Comparison of ENCODE assay signal across 10 cellular contexts in genomic region chr7:23247101-23247601, GRCh38. TPM values are rescaled to one million over a fixed set of nuclear protein-coding genes. Genes with fewer than 3 reads are reported as not detected.
DNase-seq lines count a peak whose midpoint lies in the region; ATAC-seq and TF ChIP-seq lines count a peak whose summit lies in the region.
"Had no signal": no experiment of that assay in that cellular context is flagged by ENCODE, and none has a peak within 500 bp of the region (broad histone marks: within the 10 kb centered on the region; RNA-seq: fewer than 3 reads in every experiment).

No MANE protein-coding gene starts in this region.

- TF ChIP-seq POLR2A in NB4 (IDR thresholded peaks at IDR 0.05; ENCODE audit: extremely low read depth, insufficient read length) (no peak), testis (IDR thresholded peaks at IDR 0.05) (no peak)

- intact Hi-C loops in lower lobe of right lung (cut with DNase I) (no loop called here), testis (cut with DNase I; ENCODE audit: low total_unique reads) (no loop called here)

- H3K4me3 ChIP-seq in NB4 (ENCODE audit: low read depth, low read length), result peak overlapping the region; percentile 54
- peak overlapping the region; percentile 51 for H3K4me3 ChIP-seq in epithelial cell of proximal tubule (ENCODE audit: low read depth, low read length)
- H3K4me3 ChIP-seq in lower lobe of right lung, result peak overlapping the region; percentile 53
- H3K4me3 ChIP-seq in testis, result peak overlapping the region; percentile 43 to 61

- TF ChIP-seq CTCF in NB4 (IDR thresholded peaks at IDR 0.05; ENCODE audit: low read depth, low read length) (no peak), epithelial cell of proximal tubule (conservative IDR thresholded peaks at IDR 0.05; ENCODE audit: low read depth, low read length) (no peak), lower lobe of right lung (IDR thresholded peaks at IDR 0.05) (no peak), testis (IDR thresholded peaks at IDR 0.05) (no peak)

- H3K4me1 ChIP-seq in lower lobe of right lung, result no peaks in the 10 kb centered on the region
- no peaks in the 10 kb centered on the region for H3K4me1 ChIP-seq in testis

- H3K27ac ChIP-seq in lower lobe of right lung (peak overlapping the region; percentile 74), testis (peak overlapping the region; percentile 47 to 68)
- H3K27ac ChIP-seq: VCaP had no signal

- 19 to 26% methylated on average over 6 of the region's 6 CpGs for WGBS in testis, 2 donors

- no peaks in the 10 kb centered on the region for H3K36me3 ChIP-seq in lower lobe of right lung
- H3K36me3 ChIP-seq in testis (ENCODE audit: low read depth, missing control alignments), result no peaks in the 10 kb centered on the region

- ATAC-seq in lower lobe of right lung (peak; percentile 23 to 39), GM21423 (IDR thresholded peaks at IDR 0.05; ENCODE audit: unreplicated experiment) (no peak)

- DNase-seq in NB4 (ENCODE audit: low read depth) (no peak), epithelial cell of proximal tubule (ENCODE audit: low read depth) (no peak), lower lobe of right lung (no peak), testis (no peak), SHP77 treated with DMSO at 0.1 percent for 48 hours (lab: John Stamatoyannopoulos, UW) (no peak), DMS 273 (lab: John Stamatoyannopoulos, UW; ENCODE audit: unreplicated experiment) (no peak), GM03348 (ENCODE audit: low spot score) (no peak)
- DNase-seq: GDM1 had no signal

- H3K9me3 ChIP-seq in lower lobe of right lung, result no peaks in the 10 kb centered on the region
- no peaks in the 10 kb centered on the region for H3K9me3 ChIP-seq in testis

- H3K27me3 ChIP-seq in lower lobe of right lung (ENCODE audit: low read depth), result peaks cover 19% of the 10 kb centered on the region
- H3K27me3 ChIP-seq in testis, result no peaks in the 10 kb centered on the region

RNA-seq across cellular contexts. Expression of gene GPNMB, which starts 0.6 kb away (rescaled TPM):
- 10.6 and 10.9 TPM in 2 replicates for total RNA-seq in epithelial cell of proximal tubule
- 452 TPM for total RNA-seq in lower lobe of right lung
- total RNA-seq in testis, result 10 to 100 TPM; 15.6 to 33.6 TPM
- 81.9 TPM for polyA plus RNA-seq in testis (ENCODE audit: insufficient read depth, low read depth, low replicate concordance)

RNA-seq across cellular contexts. Expression of gene MALSU1, which starts 52.0 kb away (rescaled TPM):
- total RNA-seq in epithelial cell of proximal tubule (95.7 and 97.4 TPM in 2 replicates), lower lobe of right lung (41.4 TPM), testis (10 to 100 TPM; 51.8 to 63.8 TPM)
- 74.9 TPM for polyA plus RNA-seq in testis (ENCODE audit: insufficient read depth, low read depth, low replicate concordance)

Comparison
In these comparisons a context has a peak if more than half of its experiments do, and no peak if none do; other contexts are left out.
1. RNA of gene GPNMB, which starts 0.6 kb away (total RNA-seq): 452 TPM in lower lobe of right lung (single experiment); 15.6 to 33.6 TPM in testis and 10.6 to 10.9 TPM in epithelial cell of proximal tubule; every median in the first group is over 10 times any median in the second.
2. Peak in every context shown above with its lines, with median percentiles within 50 percentile points of each other: H3K4me3 ChIP-seq.